8 cellular contexts compared by ENCODE assay signal in the genomic region with DNA sequence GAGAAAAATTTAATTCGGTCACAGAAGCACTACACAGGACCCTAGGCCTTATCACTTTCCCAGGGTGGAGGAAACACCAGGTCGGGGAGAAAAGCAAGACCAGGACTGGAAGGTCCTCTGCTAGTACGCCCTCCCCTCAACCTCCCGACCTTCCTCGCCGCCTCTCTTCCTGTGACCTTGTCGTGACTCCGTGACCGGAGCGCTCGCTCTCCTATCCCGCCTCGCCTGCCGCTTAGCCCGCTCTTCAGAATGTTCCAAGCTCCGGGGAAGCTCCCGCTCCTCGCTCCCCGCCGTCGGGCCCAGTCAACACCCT. TPM values are rescaled to one million over a fixed set of nuclear protein-coding genes. Genes with fewer than 3 reads are reported as not detected.
DNase-seq lines count a peak whose midpoint lies in the region; TF ChIP-seq lines count a peak whose summit lies in the region.

No MANE protein-coding gene starts in this region.

- H3K9me3 ChIP-seq in hepatocyte (ENCODE audit: low read depth), result no peaks in the 10 kb centered on the region

- peaks cover 19% of the 10 kb centered on the region for H3K4me1 ChIP-seq in hepatocyte (ENCODE audit: insufficient read depth)

- peak; percentile 16 for DNase-seq in activated CD4-positive, alpha-beta T cell treated with anti-CD3 and anti-CD28 coated beads, Interleukin-2, amount 50 U/mL, for 1 hour
- DNase-seq in activated CD4-positive, alpha-beta T cell treated with anti-CD3 and anti-CD28 coated beads, Interleukin-2, amount 50 U/mL, for 4 hours, result no peak
- DNase-seq in HFFc6 (no peak), NCI-H2029 (lab: John Stamatoyannopoulos, UW) (peak; percentile 45), hepatocyte (ENCODE audit: low spot score) (peak; percentile 64), skeletal muscle cell (ENCODE audit: low read depth) (no peak), T1000 (lab: John Stamatoyannopoulos, UW) (no peak)
- DNase-seq in activated naive CD8-positive, alpha-beta T cell treated with anti-CD3 and anti-CD28 coated beads for 36 hours, result peak; percentile 38

- peak overlapping the region; percentile 99 for H3K4me3 Mint-ChIP-seq in HFFc6
- H3K4me3 Mint-ChIP-seq in activated naive CD8-positive, alpha-beta T cell treated with anti-CD3 and anti-CD28 coated beads for 36 hours, result peak overlapping the region; percentile 90

- H3K36me3 ChIP-seq in hepatocyte (replicated peaks; ENCODE audit: insufficient read depth, low read depth), result no peaks in the 10 kb centered on the region

- H3K4me3 ChIP-seq in hepatocyte (peak overlapping the region; percentile 88), skeletal muscle cell (ENCODE audit: low read depth, low read length) (peak overlapping the region; percentile 93)

- H3K9me3 Mint-ChIP-seq in HFFc6, result no peaks in the 10 kb centered on the region
- H3K9me3 Mint-ChIP-seq in activated naive CD8-positive, alpha-beta T cell treated with anti-CD3 and anti-CD28 coated beads for 36 hours, result no peaks in the 10 kb centered on the region

- peaks cover 15% of the 10 kb centered on the region for H3K36me3 Mint-ChIP-seq in HFFc6 (ENCODE audit: low read depth)
- H3K36me3 Mint-ChIP-seq in activated naive CD8-positive, alpha-beta T cell treated with anti-CD3 and anti-CD28 coated beads for 36 hours, result peaks cover 23% of the 10 kb centered on the region

- peaks cover 32% of the 10 kb centered on the region for H3K4me1 Mint-ChIP-seq in HFFc6 (ENCODE audit: low read depth)
- peaks cover 33% of the 10 kb centered on the region for H3K4me1 Mint-ChIP-seq in activated naive CD8-positive, alpha-beta T cell treated with anti-CD3 and anti-CD28 coated beads for 36 hours

- peak overlapping the region; percentile 93 for H3K4me2 ChIP-seq in hepatocyte

- no peaks in the 10 kb centered on the region for H3K27me3 ChIP-seq in hepatocyte

- TF ChIP-seq CTCF in HFFc6 (IDR thresholded peaks at IDR 0.05) (no peak), hepatocyte (IDR thresholded peaks at IDR 0.05; ENCODE audit: poor library complexity) (no peak)

- peaks cover 13% of the 10 kb centered on the region for H4K20me1 ChIP-seq in hepatocyte (ENCODE audit: insufficient read depth, poor library complexity, severe bottlenecking)

- peak overlapping the region; percentile 97 for H3K27ac ChIP-seq in hepatocyte

- peaks cover 4% of the 10 kb centered on the region; the same call in 1 of the 2 replicates for H3K27me3 Mint-ChIP-seq in HFFc6 (ENCODE audit: insufficient read depth)
- peaks cover 19% of the 10 kb centered on the region for H3K27me3 Mint-ChIP-seq in activated naive CD8-positive, alpha-beta T cell treated with anti-CD3 and anti-CD28 coated beads for 36 hours

- no peaks in the 10 kb centered on the region for H3K9me2 ChIP-seq in hepatocyte (replicated peaks; ENCODE audit: insufficient read depth)

- under 1% methylated on average over 13 of the region's 21 CpGs for WGBS in hepatocyte (ENCODE audit: low lambda C conversion rate, missing lambda C conversion rate)

- peak overlapping the region; percentile 38 for H2AFZ ChIP-seq in hepatocyte

- peaks cover 46% of the 10 kb centered on the region for H3K79me2 ChIP-seq in hepatocyte

- peak overlapping the region; percentile 99 for H3K27ac Mint-ChIP-seq in HFFc6
- peak overlapping the region; percentile 87 for H3K27ac Mint-ChIP-seq in activated naive CD8-positive, alpha-beta T cell treated with anti-CD3 and anti-CD28 coated beads for 36 hours

RNA-seq across cellular contexts. Expression of gene HIGD1A, which starts 0.5 kb away (rescaled TPM):
- 100 to 1,000 TPM; 115 to 144 (median 125) TPM for total RNA-seq in HFFc6 (2021; fragmentation: NEBNext Ultra II Directional; extraction: Animal tissue kit (Norgen Biotek cat#: 25700))
- 10 to 100 TPM; 83.1 to 85.3 TPM for total RNA-seq in activated naive CD8-positive, alpha-beta T cell treated with anti-CD3 and anti-CD28 coated beads for 36 hours
- 252 and 266 TPM in 2 replicates for total RNA-seq in hepatocyte
- 212 and 218 TPM in 2 replicates for polyA plus RNA-seq in hepatocyte

RNA-seq across cellular contexts. Expression of gene ACKR2, which starts 5.5 kb away (rescaled TPM):
- under 1 TPM in 3 of 6 experiments, not detected in 3; 0.09 to 0.10 (median 0.10) TPM for total RNA-seq in HFFc6 (2021; fragmentation: NEBNext Ultra II Directional; extraction: Animal tissue kit (Norgen Biotek cat#: 25700))
- 1 to 10 TPM; 2.8 to 2.9 TPM for total RNA-seq in activated naive CD8-positive, alpha-beta T cell treated with anti-CD3 and anti-CD28 coated beads for 36 hours
- 1.9 and 3.9 TPM in 2 replicates for total RNA-seq in hepatocyte
- polyA plus RNA-seq in hepatocyte, result 1.7 and 2.3 TPM in 2 replicates

RNA-seq across cellular contexts. Expression of gene CCDC13, which starts 30.7 kb away (rescaled TPM):
- under 1 TPM in 4 of 6 experiments, not detected in 2; 0.17 to 0.47 (median 0.30) TPM for total RNA-seq in HFFc6 (2021; fragmentation: NEBNext Ultra II Directional; extraction: Animal tissue kit (Norgen Biotek cat#: 25700))
- under 1 TPM in 1 of 2 experiments, not detected in 1; 0.49 TPM for total RNA-seq in activated naive CD8-positive, alpha-beta T cell treated with anti-CD3 and anti-CD28 coated beads for 36 hours
- total RNA-seq in hepatocyte, result 0.63 TPM in 1 of 2 replicates, not detected in the other
- 2.1 TPM in 1 of 2 replicates, not detected in the other for polyA plus RNA-seq in hepatocyte

Comparison
In these comparisons a context has a peak if more than half of its experiments do, and no peak if none do; other contexts are left out.
1. DNase-seq: peak in activated CD4-positive, alpha-beta T cell treated with anti-CD3 and anti-CD28 coated beads, Interleukin-2, amount 50 U/mL, for 1 hour (single experiment), NCI-H2029 (single experiment), activated naive CD8-positive, alpha-beta T cell treated with anti-CD3 and anti-CD28 coated beads for 36 hours (single experiment) and hepatocyte (single experiment); none in activated CD4-positive, alpha-beta T cell treated with anti-CD3 and anti-CD28 coated beads, Interleukin-2, amount 50 U/mL, for 4 hours (0 of 2), HFFc6 (single experiment), skeletal muscle cell (single experiment) and T1000 (single experiment).